8 cellular contexts compared by ENCODE assay signal in the genomic region with DNA sequence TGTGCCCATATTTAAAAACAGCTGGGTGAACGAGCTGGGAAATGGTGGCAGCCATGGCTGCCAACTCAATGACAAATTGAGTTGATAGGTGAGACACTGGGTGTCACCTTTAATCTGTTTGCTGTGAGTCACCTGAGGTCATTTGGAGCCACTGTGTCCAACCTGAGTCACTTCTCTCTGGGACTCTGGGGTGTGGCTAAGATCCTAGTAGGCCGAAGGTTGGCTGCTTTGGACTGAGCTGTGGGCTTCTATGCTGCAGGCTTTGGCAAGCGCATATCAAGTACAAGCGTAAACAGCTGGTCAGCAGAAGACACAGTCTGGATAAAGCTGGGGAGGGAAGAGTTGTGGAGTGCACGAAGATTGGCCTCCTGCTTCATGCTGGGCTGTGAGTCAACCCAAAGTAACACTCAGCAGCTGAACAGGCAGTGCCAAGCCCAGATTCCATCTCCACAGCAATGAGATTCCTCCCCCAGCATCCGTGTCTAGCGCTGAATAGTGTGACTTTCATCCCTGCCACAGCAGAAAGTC. TPM values are rescaled to one million over a fixed set of nuclear protein-coding genes. Genes with fewer than 3 reads are reported as not detected.
DNase-seq lines count a peak whose midpoint lies in the region; ATAC-seq, FAIRE-seq and TF ChIP-seq lines count a peak whose summit lies in the region.

No MANE protein-coding gene starts in this region.

- H3K4me1 ChIP-seq in hepatocyte (ENCODE audit: insufficient read depth) (peaks cover 30% of the 10 kb centered on the region), small intestine (ENCODE audit: control insufficient read depth in 2 of 2, insufficient read depth in 1 of 2, low read depth in 1 of 2, low read length in 1 of 2) (peaks cover 5 to 8% of the 10 kb centered on the region in 2 donors)

- no peaks in the 10 kb centered on the region for H3K79me2 ChIP-seq in hepatocyte

- in situ Hi-C loops in astrocyte of the cerebellum (cut with HindIII; ENCODE audit: low sequenced_read_pairs): no loop called here

- no peaks in the 10 kb centered on the region for H3K9me2 ChIP-seq in hepatocyte (replicated peaks; ENCODE audit: insufficient read depth)

- H3K36me3 ChIP-seq in hepatocyte (replicated peaks; ENCODE audit: insufficient read depth, low read depth): no peaks in the 10 kb centered on the region
- no peaks in the 10 kb centered on the region for H3K36me3 ChIP-seq in small intestine (ENCODE audit: control insufficient read depth in 2 of 2, insufficient read depth in 2 of 2, low read length in 2 of 2)

- H3K27me3 ChIP-seq in hepatocyte: no peaks in the 10 kb centered on the region
- H3K27me3 ChIP-seq in small intestine (ENCODE audit: control insufficient read depth in 2 of 2, insufficient read depth in 2 of 2, low read length in 2 of 2): no peaks in the 10 kb centered on the region

- ATAC-seq in HG03095 (IDR thresholded peaks at IDR 0.05; ENCODE audit: unreplicated experiment) (no peak), HG02981 (IDR thresholded peaks at IDR 0.05; ENCODE audit: unreplicated experiment) (no peak)

- peak; percentile 91 for DNase-seq in H4 (ENCODE audit: low spot score)
- DNase-seq in astrocyte of the cerebellum (ENCODE audit: low read depth): peak; percentile 96
- DNase-seq in hepatocyte (ENCODE audit: low spot score): peak; percentile 86
- DNase-seq in small intestine: peak; percentile 99
- no peak for DNase-seq in COLO668 (lab: John Stamatoyannopoulos, UW; ENCODE audit: unreplicated experiment)
- no peak for DNase-seq in NCI-H187 treated with DMSO at 0.1 percent for 48 hours (lab: John Stamatoyannopoulos, UW)

- H4K20me1 ChIP-seq in hepatocyte (ENCODE audit: insufficient read depth, poor library complexity, severe bottlenecking): no peaks in the 10 kb centered on the region

- TF ChIP-seq CTCF in astrocyte of the cerebellum (IDR thresholded peaks at IDR 0.05; ENCODE audit: low read depth, low read length, missing control alignments) (no peak), hepatocyte (IDR thresholded peaks at IDR 0.05; ENCODE audit: poor library complexity) (no peak)

- no peak for FAIRE-seq in small intestine (lab: Jason Lieb, UNC)

- WGBS in hepatocyte (ENCODE audit: low lambda C conversion rate, missing lambda C conversion rate): 55% methylated on average over 7 of the region's 7 CpGs
- 13 to 41% (median 35%) methylated on average over 7 of the region's 7 CpGs for WGBS in small intestine, 3 donors

- H3K4me3 ChIP-seq in astrocyte of the cerebellum (ENCODE audit: low read depth, low read length): no peak overlapping the region
- no peak overlapping the region for H3K4me3 ChIP-seq in hepatocyte
- H3K4me3 ChIP-seq in small intestine (ENCODE audit: low read depth in 1 of 2, low read length in 2 of 2): no peak overlapping the region

- H3K27ac ChIP-seq in hepatocyte (peak overlapping the region; percentile 95), small intestine (ENCODE audit: low read depth in 1 of 2, low read length in 1 of 2) (peak overlapping the region; percentile 89 to 90)

- peak overlapping the region; percentile 51 for H3K4me2 ChIP-seq in hepatocyte

- H3K9me3 ChIP-seq in hepatocyte (ENCODE audit: low read depth) (no peaks in the 10 kb centered on the region), small intestine (ENCODE audit: control insufficient read depth, low read depth) (no peaks in the 10 kb centered on the region)

- no peak overlapping the region for H2AFZ ChIP-seq in hepatocyte

RNA-seq across cellular contexts. Expression of gene TEX35, which starts 24.0 kb away (rescaled TPM):
- not detected in 2 replicates for total RNA-seq in H4 (2014; rRNA removed; shearing (Covaris generic))
- total RNA-seq in hepatocyte: not detected in 2 replicates
- not detected in 2 replicates for polyA plus RNA-seq in hepatocyte
- polyA plus RNA-seq in small intestine: 1 to 10 TPM in 2 of 3 donors, under 1 TPM in 1; 0.12 to 2.5 (median 1.6) TPM

RNA-seq across cellular contexts. Expression of gene CLEC20A, which starts 40.1 kb away (rescaled TPM):
- total RNA-seq in H4 (2014; rRNA removed; shearing (Covaris generic)): not detected in 2 replicates
- total RNA-seq in hepatocyte: not detected in 2 replicates
- polyA plus RNA-seq in hepatocyte (not detected in 2 replicates), small intestine (under 1 TPM in 1 of 3 donors, not detected in 2; 0.04 TPM)

Comparison
In these comparisons a context has a peak if more than half of its experiments do, and no peak if none do; other contexts are left out.
1. DNase-seq: peak in H4 (single experiment), astrocyte of the cerebellum (single experiment), hepatocyte (single experiment) and small intestine (single experiment); none in COLO668 (single experiment) and NCI-H187 treated with DMSO at 0.1 percent for 48 hours (single experiment).